In genomic region chr5:173094012-173094661, GRCh38 we compare ENCODE assay signal across 11 cellular contexts. TPM values are rescaled to one million over a fixed set of nuclear protein-coding genes. Genes with fewer than 3 reads are reported as not detected.
DNase-seq lines count a peak whose midpoint lies in the region; ATAC-seq and TF ChIP-seq lines count a peak whose summit lies in the region.
"Had no signal": no experiment of that assay in that cellular context is flagged by ENCODE, and none has a peak within 500 bp of the region (broad histone marks: within the 10 kb centered on the region; RNA-seq: fewer than 3 reads in every experiment).

No MANE protein-coding gene starts in this region.

- TF ChIP-seq CTCF in AG04450 (IDR thresholded peaks at IDR 0.05; ENCODE audit: low read depth, low read length) (no peak), coronary artery (IDR thresholded peaks at IDR 0.05) (no peak), WTC11 (IDR thresholded peaks at IDR 0.05) (no peak), testis (IDR thresholded peaks at IDR 0.05) (no peak)

- no peaks in the 10 kb centered on the region for H3K27me3 ChIP-seq in AG04450 (ENCODE audit: control insufficient read depth, insufficient read depth, low read length)
- no peaks in the 10 kb centered on the region for H3K27me3 ChIP-seq in testis

- H3K27ac Mint-ChIP-seq in memory B cell (peak overlapping the region; percentile 18), WTC11 (no peak overlapping the region)
- H3K27ac Mint-ChIP-seq: activated naive CD8-positive, alpha-beta T cell had no signal

- POLR2A ChIA-PET in AG04450 (lab: Yijun Ruan, JAX) (no interaction called here), WTC11 (lab: Charles Lee) (no interaction called here)

- ATAC-seq in memory B cell (ENCODE audit: low read depth) (no peak), WTC11 (no peak)

- 41 to 56% methylated on average over 4 of the region's 4 CpGs for WGBS in testis, 2 donors

- H3K36me3 ChIP-seq in testis (ENCODE audit: low read depth, missing control alignments): no peaks in the 10 kb centered on the region

- peaks cover 17% of the 10 kb centered on the region for H3K36me3 Mint-ChIP-seq in memory B cell
- H3K36me3 Mint-ChIP-seq in WTC11: no peaks in the 10 kb centered on the region

- H3K4me1 ChIP-seq in testis: peaks cover 23% of the 10 kb centered on the region

- no peak for TF ChIP-seq POLR2A in testis (IDR thresholded peaks at IDR 0.05)

- no peak overlapping the region for H3K4me3 Mint-ChIP-seq in memory B cell
- H3K4me3 Mint-ChIP-seq in WTC11: no peak overlapping the region
- H3K4me3 Mint-ChIP-seq: activated naive CD8-positive, alpha-beta T cell had no signal

- intact Hi-C loops in testis (cut with DNase I; ENCODE audit: low total_unique reads): no loop called here

- no peaks in the 10 kb centered on the region for H3K9me3 ChIP-seq in AG04450 (ENCODE audit: control insufficient read depth, insufficient read depth, low read length)
- H3K9me3 ChIP-seq in testis: no peaks in the 10 kb centered on the region

- peak; percentile 48 for DNase-seq in AG04450 (ENCODE audit: low read depth, low spot score)
- peak; percentile 74 for DNase-seq in LHCN-M2 (ENCODE audit: low read depth)
- DNase-seq in coronary artery (ENCODE audit: low spot score): no peak
- no peak for DNase-seq in memory B cell (ENCODE audit: low spot score in 2 of 2)
- DNase-seq in GM19238 (ENCODE audit: insufficient read length, low spot score): no peak
- no peak for DNase-seq in WTC11 (ENCODE audit: low spot score)
- no peak for DNase-seq in testis
- DNase-seq in NCI-H1417 (lab: John Stamatoyannopoulos, UW): no peak
- DNase-seq: DMS 273 treated with DMSO at 0.1 percent for 48 hours, NCI-H2171 had no signal

- CTCF ChIA-PET in AG04450 (lab: Charles Lee): no interaction called here
- CTCF ChIA-PET in WTC11 (lab: Charles Lee): no interaction called here

- no peak overlapping the region for H3K4me3 ChIP-seq in AG04450 (ENCODE audit: low read depth, low read length)
- H3K4me3 ChIP-seq in coronary artery: no peak overlapping the region
- H3K4me3 ChIP-seq in testis: no peak overlapping the region

- H3K4me1 Mint-ChIP-seq in memory B cell: peaks cover 25% of the 10 kb centered on the region
- H3K4me1 Mint-ChIP-seq in WTC11: no peaks in the 10 kb centered on the region

- no peaks in the 10 kb centered on the region for H3K27me3 Mint-ChIP-seq in memory B cell
- H3K27me3 Mint-ChIP-seq in WTC11 (ENCODE audit: low read depth): no peaks in the 10 kb centered on the region
- H3K27me3 Mint-ChIP-seq: activated naive CD8-positive, alpha-beta T cell had no signal

- H3K27ac ChIP-seq in AG04450 (ENCODE audit: low read depth, low read length): no peak overlapping the region
- peak overlapping the region; percentile 32 to 58 for H3K27ac ChIP-seq in coronary artery
- H3K27ac ChIP-seq in testis: no peak overlapping the region

- H3K9me3 Mint-ChIP-seq in memory B cell (no peaks in the 10 kb centered on the region), WTC11 (peaks cover 4% of the 10 kb centered on the region)

TF ChIP-seq in WTC11, 78 proteins besides CTCF, POLR2A, EP300 and RAD21:
- no peak for TF ChIP-seq GTF2I (CRISPR knock-in tag; conservative IDR thresholded peaks at IDR 0.05)
- TF ChIP-seq ZNF396 (CRISPR knock-in tag; IDR thresholded peaks at IDR 0.05; ENCODE audit: borderline replicate concordance): no peak
- TF ChIP-seq JAZF1 (CRISPR knock-in tag; IDR thresholded peaks at IDR 0.05): no peak

RNA-seq across cellular contexts. Expression of gene CREBRF, which starts 38.0 kb away (rescaled TPM):
- polyA plus RNA-seq in AG04450 (2011; rRNA removed): 15.6 and 20.4 TPM in 2 replicates
- 34.7 and 37.0 TPM in 2 replicates for polyA minus RNA-seq in AG04450 (2011; rRNA and poly(A)+ RNA removed)
- 7.0 and 9.6 TPM in 2 replicates for total RNA-seq in LHCN-M2 (2014; rRNA removed)
- 1.8 TPM for polyA plus RNA-seq in LHCN-M2 (2012)
- total RNA-seq in WTC11 (2021): 5.7 to 7.2 TPM (median 6.3 TPM) in 3 replicates
- 10 to 100 TPM; 55.6 to 58.4 TPM for total RNA-seq in testis
- polyA plus RNA-seq in testis (ENCODE audit: insufficient read depth, low read depth, low replicate concordance): 24.2 TPM

RNA-seq across cellular contexts. Expression of gene BNIP1, which starts 50.2 kb away (rescaled TPM):
- 23.5 TPM in 2 replicates for polyA plus RNA-seq in AG04450 (2011; rRNA removed)
- 14.4 and 18.2 TPM in 2 replicates for polyA minus RNA-seq in AG04450 (2011; rRNA and poly(A)+ RNA removed)
- 15.8 and 17.4 TPM in 2 replicates for total RNA-seq in LHCN-M2 (2014; rRNA removed)
- polyA plus RNA-seq in LHCN-M2 (2012): 17.4 TPM
- 11.3 to 15.4 TPM (median 12.4 TPM) in 3 replicates for total RNA-seq in WTC11 (2021)
- total RNA-seq in testis: 10 to 100 TPM; 20.5 to 21.4 TPM
- 37.6 TPM for polyA plus RNA-seq in testis (ENCODE audit: insufficient read depth, low read depth, low replicate concordance)

Comparison
In these comparisons a context has a peak if more than half of its experiments do, and no peak if none do; other contexts are left out.
1. DNase-seq: peak in AG04450 (single experiment) and LHCN-M2 (single experiment); none in coronary artery (single experiment), memory B cell (0 of 2), GM19238 (single experiment), WTC11 (single experiment), testis (single experiment) and NCI-H1417 (0 of 3).
2. H3K27ac ChIP-seq: peak in coronary artery (2 of 2); none in AG04450 (single experiment) and testis (0 of 2).